In genomic region chr5:150642991-150643710, GRCh38 we compare ENCODE assay signal across 10 cellular contexts. TPM values are rescaled to one million over a fixed set of nuclear protein-coding genes. Genes with fewer than 3 reads are reported as not detected.
DNase-seq lines count a peak whose midpoint lies in the region; ATAC-seq and TF ChIP-seq lines count a peak whose summit lies in the region.
"Had no signal": no experiment of that assay in that cellular context is flagged by ENCODE, and none has a peak within 500 bp of the region (broad histone marks: within the 10 kb centered on the region; RNA-seq: fewer than 3 reads in every experiment).

No MANE protein-coding gene starts in this region.

- peaks cover 63% of the 10 kb centered on the region for H3F3A ChIP-seq in smooth muscle cell (ENCODE audit: low read depth)

- H3K36me3 Mint-ChIP-seq in MCF 10A (ENCODE audit: insufficient read depth, unreplicated experiment), result peaks cover 9% of the 10 kb centered on the region
- H3K36me3 Mint-ChIP-seq: activated naive CD8-positive, alpha-beta T cell treated with anti-CD3 and anti-CD28 coated beads, Interleukin-2, amount 10 ng/mL, durations not matched to agents 7 days and 5 days had no signal

- peak overlapping the region; percentile 9 for H3K9ac ChIP-seq in smooth muscle cell (ENCODE audit: low read depth)

- H3K4me1 Mint-ChIP-seq in MCF 10A (ENCODE audit: insufficient read depth, unreplicated experiment), result peaks cover 77% of the 10 kb centered on the region
- H3K4me1 Mint-ChIP-seq: activated naive CD8-positive, alpha-beta T cell treated with anti-CD3 and anti-CD28 coated beads, Interleukin-2, amount 10 ng/mL, durations not matched to agents 7 days and 5 days had no signal

- H4K20me1 ChIP-seq in smooth muscle cell (ENCODE audit: low read depth), result peaks cover 55% of the 10 kb centered on the region

- POLR2A ChIA-PET in MCF 10A (lab: Yijun Ruan, JAX), result interaction anchor here (0.8 to 4.8 kb wide), 18 partner anchors 9 to 343 kb away, joined by 3 to 32 read pairs (median 4); partner anchors contain the start of genes DCTN4, RBM22 and RPS14

- TF ChIP-seq CTCF in HFF-Myc (IDR thresholded peaks at IDR 0.05; ENCODE audit: low read depth, low read length, missing control alignments), result no peak
- TF ChIP-seq CTCF in MCF 10A (IDR thresholded peaks at IDR 0.05; ENCODE audit: unreplicated experiment), result no peak
- TF ChIP-seq CTCF in smooth muscle cell (IDR thresholded peaks at IDR 0.05; ENCODE audit: borderline replicate concordance, insufficient read depth, poor library complexity, severe bottlenecking), result no peak
- TF ChIP-seq CTCF in lower leg skin (IDR thresholded peaks at IDR 0.05), result no peak

- no peak overlapping the region for H2AFZ ChIP-seq in smooth muscle cell (ENCODE audit: low read depth)

- intact Hi-C loops in MCF 10A (cut with micrococcal nuclease) (no loop called here), lower leg skin (cut with DNase I; ENCODE audit: low total_unique reads) (no loop called here)

- H3K4me3 ChIP-seq in HFF-Myc (replicated peaks; ENCODE audit: low read depth, low read length) (peak overlapping the region; percentile 4; the same call in 1 of the 2 replicates), smooth muscle cell (peak overlapping the region; percentile 51), lower leg skin (ENCODE audit: low read depth, poor library complexity, severe bottlenecking) (no peak overlapping the region)

- H3K79me2 ChIP-seq in smooth muscle cell (ENCODE audit: low read depth), result peaks cover 69% of the 10 kb centered on the region

- no peaks in the 10 kb centered on the region for H3K9me3 ChIP-seq in smooth muscle cell (replicated peaks; ENCODE audit: low read depth)

- peak overlapping the region; percentile 57 for H3K27ac Mint-ChIP-seq in MCF 10A (ENCODE audit: low read depth, unreplicated experiment)
- H3K27ac Mint-ChIP-seq: activated CD8-positive, alpha-beta T cell treated with anti-CD3 and anti-CD28 coated beads, Interleukin-2, amount 10 ng/mL, durations not matched to agents 7 days and 5 days; activated naive CD8-positive, alpha-beta T cell treated with anti-CD3 and anti-CD28 coated beads, Interleukin-2, amount 10 ng/mL, durations not matched to agents 7 days and 5 days had no signal

- no TSS peak for BruUV-seq in MCF 10A (replicated peaks; lab: Mats Ljungman, UMichigan)

- CTCF ChIA-PET in MCF 10A (lab: Yijun Ruan, JAX), result interaction anchor here (0.6 to 8.7 kb wide), 11 partner anchors 10 to 152 kb away, joined by 3 to 85 read pairs (median 4); partner anchors contain the start of gene RBM22

- TF ChIP-seq POLR2A in lower leg skin (IDR thresholded peaks at IDR 0.05), result no peak

- peak overlapping the region; percentile 76 for H3K4me2 ChIP-seq in smooth muscle cell

- H3K27me3 ChIP-seq in layer of hippocampus (ENCODE audit: control insufficient read depth, insufficient read depth, low read length), result no peaks in the 10 kb centered on the region
- no peaks in the 10 kb centered on the region for H3K27me3 ChIP-seq in smooth muscle cell (ENCODE audit: low read depth)

- peak overlapping the region; percentile 68 for H3K4me3 Mint-ChIP-seq in MCF 10A (ENCODE audit: unreplicated experiment)
- H3K4me3 Mint-ChIP-seq: activated CD8-positive, alpha-beta T cell treated with anti-CD3 and anti-CD28 coated beads, Interleukin-2, amount 10 ng/mL, durations not matched to agents 7 days and 5 days; activated naive CD8-positive, alpha-beta T cell treated with anti-CD3 and anti-CD28 coated beads, Interleukin-2, amount 10 ng/mL, durations not matched to agents 7 days and 5 days had no signal

- no peaks in the 10 kb centered on the region for H3K9me3 Mint-ChIP-seq in MCF 10A (ENCODE audit: unreplicated experiment)
- H3K9me3 Mint-ChIP-seq: activated naive CD8-positive, alpha-beta T cell treated with anti-CD3 and anti-CD28 coated beads, Interleukin-2, amount 10 ng/mL, durations not matched to agents 7 days and 5 days had no signal

- peaks cover 66% of the 10 kb centered on the region for H3K4me1 ChIP-seq in smooth muscle cell (ENCODE audit: low read depth)

- H3K36me3 ChIP-seq in smooth muscle cell (ENCODE audit: low read depth), result no peaks in the 10 kb centered on the region

- DNase-seq in HFF-Myc (ENCODE audit: extremely low read depth, low read depth), result no peak
- DNase-seq in MCF 10A (ENCODE audit: unreplicated experiment), result no peak
- no peak for DNase-seq in smooth muscle cell (lab: John Stamatoyannopoulos, UW; ENCODE audit: unreplicated experiment)
- DNase-seq in lower leg skin (ENCODE audit: low spot score in 2 of 2), result no peak
- DNase-seq in UCSD-AML1 (lab: John Stamatoyannopoulos, UW; ENCODE audit: unreplicated experiment), result no peak
- DNase-seq: activated CD8-positive, alpha-beta T cell treated with anti-CD3 and anti-CD28 coated beads, Interleukin-2, amount 10 ng/mL, durations not matched to agents 7 days and 5 days; activated naive CD8-positive, alpha-beta T cell treated with anti-CD3 and anti-CD28 coated beads, Interleukin-2, amount 10 ng/mL, durations not matched to agents 7 days and 5 days had no signal

- no peak for ATAC-seq in GM21381 (IDR thresholded peaks at IDR 0.05; ENCODE audit: unreplicated experiment)
- ATAC-seq in GM18502 (IDR thresholded peaks at IDR 0.05; ENCODE audit: poor library complexity, unreplicated experiment), result no peak
- ATAC-seq: activated CD8-positive, alpha-beta T cell treated with anti-CD3 and anti-CD28 coated beads, Interleukin-2, amount 10 ng/mL, durations not matched to agents 7 days and 5 days had no signal

- H3K27me3 Mint-ChIP-seq in MCF 10A (ENCODE audit: insufficient read depth, unreplicated experiment), result no peaks in the 10 kb centered on the region

- peak overlapping the region; percentile 71 for H3K27ac ChIP-seq in layer of hippocampus (ENCODE audit: low read depth, low read length)
- H3K27ac ChIP-seq in smooth muscle cell (ENCODE audit: low read depth), result peak overlapping the region; percentile 96

- WGBS in smooth muscle cell (ENCODE audit: low lambda C conversion rate), result 85% methylated on average over 12 of the region's 12 CpGs
- WGBS in lower leg skin, 2 donors, result 89 to 92% methylated on average over 12 of the region's 12 CpGs

RNA-seq across cellular contexts. Expression of gene SYNPO, which starts 2.7 kb away (rescaled TPM):
- total RNA-seq in MCF 10A (2022) (6.3 and 7.1 TPM in 2 replicates), smooth muscle cell (30.5 and 46.4 TPM in 2 replicates), lower leg skin (1 to 10 TPM; 3.8 to 8.5 (median 4.2) TPM)
- polyA plus RNA-seq in smooth muscle cell, result 34.2 and 36.9 TPM in 2 replicates

RNA-seq across cellular contexts. Expression of gene MYOZ3, which starts 17.9 kb away (rescaled TPM):
- total RNA-seq in MCF 10A (2022) (not detected in 2 replicates), smooth muscle cell (6.4 and 8.2 TPM in 2 replicates), lower leg skin (under 1 TPM in 1 of 4 donors, not detected in 3; 0.10 TPM)
- 7.9 and 12.2 TPM in 2 replicates for polyA plus RNA-seq in smooth muscle cell
- total RNA-seq: activated CD8-positive, alpha-beta T cell treated with anti-CD3 and anti-CD28 coated beads, Interleukin-2, amount 10 ng/mL, durations not matched to agents 7 days and 5 days had no signal

RNA-seq across cellular contexts. Expression of gene RBM22, which starts 57.7 kb away (rescaled TPM):
- 66.0 and 66.9 TPM in 2 replicates for total RNA-seq in MCF 10A (2022)
- 64.0 and 66.6 TPM in 2 replicates for total RNA-seq in smooth muscle cell
- polyA plus RNA-seq in smooth muscle cell, result 48.6 and 62.9 TPM in 2 replicates
- 10 to 100 TPM; 27.6 to 38.6 (median 35.9) TPM for total RNA-seq in lower leg skin
